ENCODE assay signal across 8 cellular contexts in genomic region chr20:45993197-45993951, GRCh38. TPM values are rescaled to one million over a fixed set of nuclear protein-coding genes. Genes with fewer than 3 reads are reported as not detected.
DNase-seq lines count a peak whose midpoint lies in the region; ATAC-seq, FAIRE-seq and TF ChIP-seq lines count a peak whose summit lies in the region.
"Had no signal": no experiment of that assay in that cellular context is flagged by ENCODE, and none has a peak within 500 bp of the region (broad histone marks: within the 10 kb centered on the region; RNA-seq: fewer than 3 reads in every experiment).

No MANE protein-coding gene starts in this region.

- no peaks in the 10 kb centered on the region for H3K36me3 ChIP-seq in pancreas

- 61 to 67% methylated on average over 11 to 12 of the region's 12 CpGs for WGBS in pancreas, 2 donors

- ATAC-seq in pancreas (peak in 3 of 4 donors; percentile 39 to 65 (median 57)), GM21367 (IDR thresholded peaks at IDR 0.05; ENCODE audit: unreplicated experiment) (no peak), HG03520 (IDR thresholded peaks at IDR 0.05; ENCODE audit: unreplicated experiment) (no peak), HG02885 (IDR thresholded peaks at IDR 0.05; ENCODE audit: poor library complexity, unreplicated experiment) (no peak)

- intact Hi-C loops in pancreas (cut with DNase I): no loop called here

- FAIRE-seq in GM18507 (lab: Jason Lieb, UNC) (peak; percentile 33), pancreas (lab: Jason Lieb, UNC) (no peak)

- no peaks in the 10 kb centered on the region for H3K4me1 ChIP-seq in pancreas

- H3K27ac ChIP-seq in pancreas: no peak overlapping the region

- no peak overlapping the region for H3K4me3 ChIP-seq in pancreas

- DNase-seq in GM18507 (ENCODE audit: extremely low spot score, insufficient read length, low read depth) (no peak), NCI-H2196 (lab: John Stamatoyannopoulos, UW; ENCODE audit: unreplicated experiment) (peak; percentile 66), T47D (ENCODE audit: low read depth in 1 of 2, low spot score in 1 of 2) (peak; percentile 87 to 99), pancreas (no peak)
- DNase-seq: right cardiac atrium had no signal

- H3K27me3 ChIP-seq in pancreas: peaks cover 0 to 3% (median 0%) of the 10 kb centered on the region in 4 donors

- in situ Hi-C loops in T47D (cut with HindIII; ENCODE audit: low pct_unique_long_range_greater_than_20kb, low sequenced_read_pairs): no loop called here

- TF ChIP-seq CTCF in pancreas (IDR thresholded peaks at IDR 0.05): no peak

- no peaks in the 10 kb centered on the region for H3K9me3 ChIP-seq in pancreas

RNA-seq across cellular contexts. Expression of gene MMP9, which starts 15.3 kb away (rescaled TPM):
- 1 to 10 TPM in 1 of 6 donors, under 1 TPM in 4, not detected in 1; 0.19 to 1.3 (median 0.29) TPM for total RNA-seq in pancreas
- under 1 TPM; 0.19 to 0.21 TPM for polyA plus RNA-seq in pancreas

RNA-seq across cellular contexts. Expression of gene ZNF335, which starts 21.4 kb away (rescaled TPM):
- 10 to 100 TPM in 2 of 6 donors, 1 to 10 TPM in 4; 7.4 to 11.0 (median 7.5) TPM for total RNA-seq in pancreas
- polyA plus RNA-seq in pancreas: 10 to 100 TPM; 24.4 to 27.4 TPM

RNA-seq across cellular contexts. Expression of gene SLC12A5, which starts 35.6 kb away (rescaled TPM):
- 1 to 10 TPM in 4 of 6 donors, under 1 TPM in 2; 0.35 to 2.2 (median 1.3) TPM for total RNA-seq in pancreas
- polyA plus RNA-seq in pancreas: 10 to 100 TPM; 12.9 to 21.5 TPM

RNA-seq across cellular contexts. Expression of gene PCIF1, which starts 58.9 kb away (rescaled TPM):
- 10 to 100 TPM; 13.3 to 19.2 (median 17.7) TPM for total RNA-seq in pancreas
- polyA plus RNA-seq in pancreas: 10 to 100 TPM; 22.9 to 34.9 TPM

Comparison
In these comparisons a context has a peak if more than half of its experiments do, and no peak if none do; other contexts are left out.
1. DNase-seq: peak in NCI-H2196 (single experiment) and T47D (2 of 2); none in GM18507 (single experiment) and pancreas (0 of 6).
2. ATAC-seq: peak in pancreas (3 of 4); none in GM21367 (single experiment), HG03520 (single experiment) and HG02885 (single experiment).